Comparison of ENCODE assay signal across 8 cellular contexts in genomic region chr22:29310863-29311339, GRCh38. TPM values are rescaled to one million over a fixed set of nuclear protein-coding genes. Genes with fewer than 3 reads are reported as not detected.
DNase-seq lines count a peak whose midpoint lies in the region; ATAC-seq and TF ChIP-seq lines count a peak whose summit lies in the region.

No MANE protein-coding gene starts in this region.

- H3K4me1 Mint-ChIP-seq in activated T-helper 2 cell treated with anti-CD3 and anti-CD28 coated beads, Interferon-gamma antibody, Interleukin-2, Interleukin-4, amounts not matched to agents 10 μg/mL and 5 μg/mL and 100 μg/mL, durations not matched to agents 14 hours and 24 hours and 36 hours (ENCODE audit: low read depth) = peaks cover 24% of the 10 kb centered on the region

- no peak overlapping the region for H3K27ac Mint-ChIP-seq in activated T-helper 2 cell treated with anti-CD3 and anti-CD28 coated beads, Interferon-gamma antibody, Interleukin-2, Interleukin-4, amounts not matched to agents 10 μg/mL and 5 μg/mL and 100 μg/mL, durations not matched to agents 14 hours and 24 hours and 36 hours

- no peaks in the 10 kb centered on the region for H3K36me3 Mint-ChIP-seq in activated T-helper 2 cell treated with anti-CD3 and anti-CD28 coated beads, Interferon-gamma antibody, Interleukin-2, Interleukin-4, amounts not matched to agents 10 μg/mL and 5 μg/mL and 100 μg/mL, durations not matched to agents 14 hours and 24 hours and 36 hours (ENCODE audit: low read depth)

- DNase-seq in GM13976 (ENCODE audit: low spot score) (peak; percentile 91), NOMO-1 treated with dmso at 0.1 percent for 144 hours (lab: John Stamatoyannopoulos, UW; ENCODE audit: unreplicated experiment) (peak; percentile 47), foreskin keratinocyte (peak; percentile 75 to 87), nucleus accumbens (lab: John Stamatoyannopoulos, UW) (peak; percentile 46 to 97 (median 86)), superior temporal gyrus (ENCODE audit: extremely low spot score) (peak; percentile 95)
- DNase-seq in activated T-helper 2 cell treated with anti-CD3 and anti-CD28 coated beads, Interferon-gamma antibody, Interleukin-2, Interleukin-4, amounts not matched to agents 10 μg/mL and 5 μg/mL and 100 μg/mL, durations not matched to agents 14 hours and 24 hours and 36 hours (ENCODE audit: low spot score) = peak; percentile 56

- peaks cover 13% of the 10 kb centered on the region for H3K4me1 ChIP-seq in foreskin keratinocyte

- peak overlapping the region; percentile 47 for H3K27ac ChIP-seq in 22Rv1
- no peak overlapping the region for H3K27ac ChIP-seq in foreskin keratinocyte

- H3K9me3 Mint-ChIP-seq in activated T-helper 2 cell treated with anti-CD3 and anti-CD28 coated beads, Interferon-gamma antibody, Interleukin-2, Interleukin-4, amounts not matched to agents 10 μg/mL and 5 μg/mL and 100 μg/mL, durations not matched to agents 14 hours and 24 hours and 36 hours = no peaks in the 10 kb centered on the region

- peak; percentile 71 for ATAC-seq in foreskin keratinocyte
- no peak for ATAC-seq in GM21447 (IDR thresholded peaks at IDR 0.05; ENCODE audit: unreplicated experiment)

- in situ Hi-C loops in GM13976 (cut with MboI; ENCODE audit: low sequenced_read_pairs, unreplicated experiment) = no loop called here

- intact Hi-C loops in activated T-helper 2 cell treated with anti-CD3 and anti-CD28 coated beads, Interferon-gamma antibody, Interleukin-2, Interleukin-4, amounts not matched to agents 10 μg/mL and 5 μg/mL and 100 μg/mL, durations not matched to agents 14 hours and 24 hours and 36 hours (cut with micrococcal nuclease) = loop anchor here (5.0 kb wide), 1 partner anchor 39 kb away; no protein-coding TSS in a partner anchor

- TF ChIP-seq CTCF in 22Rv1 (IDR thresholded peaks at IDR 0.05) = no peak
- TF ChIP-seq CTCF in GM13976 (IDR thresholded peaks at IDR 0.05; ENCODE audit: borderline replicate concordance, control extremely low read depth, extremely low read depth, insufficient read depth, missing control alignments) = no peak
- no peak for TF ChIP-seq CTCF in foreskin keratinocyte (conservative IDR thresholded peaks at IDR 0.05)

- H3K27me3 ChIP-seq in foreskin keratinocyte = peaks cover 33% of the 10 kb centered on the region

- H3K4me3 Mint-ChIP-seq in activated T-helper 2 cell treated with anti-CD3 and anti-CD28 coated beads, Interferon-gamma antibody, Interleukin-2, Interleukin-4, amounts not matched to agents 10 μg/mL and 5 μg/mL and 100 μg/mL, durations not matched to agents 14 hours and 24 hours and 36 hours (ENCODE audit: low read depth) = no peak overlapping the region

- H3K27me3 Mint-ChIP-seq in activated T-helper 2 cell treated with anti-CD3 and anti-CD28 coated beads, Interferon-gamma antibody, Interleukin-2, Interleukin-4, amounts not matched to agents 10 μg/mL and 5 μg/mL and 100 μg/mL, durations not matched to agents 14 hours and 24 hours and 36 hours (ENCODE audit: low read depth) = peaks cover 30% of the 10 kb centered on the region

RNA-seq across cellular contexts. Expression of gene GAS2L1, which starts 4.5 kb away (rescaled TPM):
- total RNA-seq in activated T-helper 2 cell treated with anti-CD3 and anti-CD28 coated beads, Interferon-gamma antibody, Interleukin-2, Interleukin-4, amounts not matched to agents 10 μg/mL and 5 μg/mL and 100 μg/mL, durations not matched to agents 14 hours and 24 hours and 36 hours = 3.0 and 3.4 TPM in 2 replicates
- total RNA-seq in foreskin keratinocyte = 31.3 and 31.8 TPM in 2 replicates
- 41.8 and 42.9 TPM in 2 replicates for polyA plus RNA-seq in foreskin keratinocyte

RNA-seq across cellular contexts. Expression of gene RASL10A, which starts 4.6 kb away (rescaled TPM):
- 0.46 and 0.52 TPM in 2 replicates for total RNA-seq in activated T-helper 2 cell treated with anti-CD3 and anti-CD28 coated beads, Interferon-gamma antibody, Interleukin-2, Interleukin-4, amounts not matched to agents 10 μg/mL and 5 μg/mL and 100 μg/mL, durations not matched to agents 14 hours and 24 hours and 36 hours
- not detected in 2 replicates for total RNA-seq in foreskin keratinocyte
- polyA plus RNA-seq in foreskin keratinocyte = not detected in 2 replicates

RNA-seq across cellular contexts. Expression of gene EWSR1, which starts 42.8 kb away (rescaled TPM):
- total RNA-seq in activated T-helper 2 cell treated with anti-CD3 and anti-CD28 coated beads, Interferon-gamma antibody, Interleukin-2, Interleukin-4, amounts not matched to agents 10 μg/mL and 5 μg/mL and 100 μg/mL, durations not matched to agents 14 hours and 24 hours and 36 hours = 425 and 436 TPM in 2 replicates
- total RNA-seq in foreskin keratinocyte = 267 and 315 TPM in 2 replicates
- polyA plus RNA-seq in foreskin keratinocyte = 231 and 253 TPM in 2 replicates

RNA-seq across cellular contexts. Expression of gene RHBDD3, which starts 43.1 kb away (rescaled TPM):
- total RNA-seq in activated T-helper 2 cell treated with anti-CD3 and anti-CD28 coated beads, Interferon-gamma antibody, Interleukin-2, Interleukin-4, amounts not matched to agents 10 μg/mL and 5 μg/mL and 100 μg/mL, durations not matched to agents 14 hours and 24 hours and 36 hours = 46.0 and 48.0 TPM in 2 replicates
- 21.4 and 21.7 TPM in 2 replicates for total RNA-seq in foreskin keratinocyte
- polyA plus RNA-seq in foreskin keratinocyte = 21.8 and 22.7 TPM in 2 replicates
